11 cellular contexts compared by ENCODE assay signal in genomic region chr17:8628172-8628571, GRCh38. TPM values are rescaled to one million over a fixed set of nuclear protein-coding genes. Genes with fewer than 3 reads are reported as not detected.
DNase-seq lines count a peak whose midpoint lies in the region; ATAC-seq and TF ChIP-seq lines count a peak whose summit lies in the region.
"Had no signal": no experiment of that assay in that cellular context is flagged by ENCODE, and none has a peak within 500 bp of the region (broad histone marks: within the 10 kb centered on the region; RNA-seq: fewer than 3 reads in every experiment).

No MANE protein-coding gene starts in this region.

- peaks cover 50% of the 10 kb centered on the region for H4K20me1 ChIP-seq in GM23338 (replicated peaks; ENCODE audit: insufficient read depth)

- H4K8ac ChIP-seq in neuronal stem cell (ENCODE audit: low read depth, low read length), result no peak overlapping the region

- DNase-seq in GM23338 (ENCODE audit: low spot score) (no peak), NCI-H748 (lab: John Stamatoyannopoulos, UW; ENCODE audit: unreplicated experiment) (peak; percentile 57), endothelial cell (ENCODE audit: low spot score) (no peak), neuronal stem cell (ENCODE audit: low spot score) (no peak), occipital lobe (lab: John Stamatoyannopoulos, UW) (no peak), GM10248 (ENCODE audit: extremely low spot score) (no peak), DMS79 treated with DMSO at 0.1 percent for 48 hours (lab: John Stamatoyannopoulos, UW) (no peak)
- DNase-seq: activated CD4-positive, alpha-beta T cell treated with anti-CD3 and anti-CD28 coated beads, Interleukin-2, amount 50 U/mL, for 1 hour; left colon; pancreas had no signal

- H3K4me1 ChIP-seq in GM23338 (ENCODE audit: insufficient read depth) (peaks cover 37% of the 10 kb centered on the region), neuronal stem cell (ENCODE audit: control insufficient read depth in 2 of 2, insufficient read depth in 1 of 2, low read depth in 1 of 2, low read length in 2 of 2) (peaks cover 18 to 27% of the 10 kb centered on the region in 2 donors)

- peaks cover 72% of the 10 kb centered on the region for H3K79me2 ChIP-seq in GM23338 (replicated peaks; ENCODE audit: insufficient read depth)

- WGBS in neuronal stem cell (ENCODE audit: extremely low coverage in 2 of 2, insufficient read length in 2 of 2, insufficient replicate concordance in 1 of 2), 2 donors, result no CpG with 5 or more reads among the region's 2 CpGs

- H3K14ac ChIP-seq in neuronal stem cell (ENCODE audit: low read length), result no peak overlapping the region

- no peaks in the 10 kb centered on the region for H3K27me3 ChIP-seq in GM23338 (ENCODE audit: insufficient read depth)
- H3K27me3 ChIP-seq in neuronal stem cell (ENCODE audit: control insufficient read depth in 3 of 3, insufficient read depth in 3 of 3, low read depth in 1 of 3, low read length in 3 of 3), result no peaks in the 10 kb centered on the region
- H3K27me3 ChIP-seq: pancreas had no signal

- H3K36me3 Mint-ChIP-seq in GM23338 (ENCODE audit: low read depth) (peaks cover 4% of the 10 kb centered on the region; the same call in 1 of the 3 replicates), endothelial cell (ENCODE audit: low read depth, unreplicated experiment) (peaks cover 10% of the 10 kb centered on the region)

- CTCF ChIA-PET in GM10248 (lab: Yijun Ruan, JAX), result no interaction called here

- no peak overlapping the region for H3K18ac ChIP-seq in neuronal stem cell (ENCODE audit: low read length)

- H3K9ac ChIP-seq in neuronal stem cell (ENCODE audit: low read depth, low read length, poor library complexity), result no peak overlapping the region

- H4K91ac ChIP-seq in neuronal stem cell (ENCODE audit: low read depth, low read length, poor library complexity), result no peak overlapping the region

- H3K27ac Mint-ChIP-seq in GM23338 (no peak overlapping the region), endothelial cell (ENCODE audit: unreplicated experiment) (no peak overlapping the region)

- H3K4me1 Mint-ChIP-seq in GM23338 (peaks cover 36% of the 10 kb centered on the region), endothelial cell (ENCODE audit: unreplicated experiment) (peaks cover 35% of the 10 kb centered on the region)

- no peak overlapping the region for H2BK12ac ChIP-seq in neuronal stem cell (ENCODE audit: low read length)

- H3K9me3 Mint-ChIP-seq in GM23338 (no peaks in the 10 kb centered on the region), endothelial cell (ENCODE audit: unreplicated experiment) (no peaks in the 10 kb centered on the region)

- peak overlapping the region; percentile 79 for H3K4me2 ChIP-seq in GM23338
- H3K4me2 ChIP-seq in neuronal stem cell (ENCODE audit: insufficient read depth, low read length, poor library complexity, severe bottlenecking), result peak overlapping the region; percentile 79

- no peak overlapping the region for H2BK15ac ChIP-seq in neuronal stem cell (ENCODE audit: low read length)

- peak overlapping the region; percentile 97 for H3K4me3 Mint-ChIP-seq in GM23338
- H3K4me3 Mint-ChIP-seq in endothelial cell (ENCODE audit: unreplicated experiment), result peak overlapping the region; percentile 91

- ATAC-seq in GM23338 (no peak), GM18502 (IDR thresholded peaks at IDR 0.05; ENCODE audit: poor library complexity, unreplicated experiment) (no peak)
- ATAC-seq: left colon, pancreas had no signal

- POLR2A ChIA-PET in GM10248 (lab: Yijun Ruan, JAX), result no interaction called here

- H2AFZ ChIP-seq in GM23338, result no peak overlapping the region
- H2AFZ ChIP-seq in neuronal stem cell (ENCODE audit: low read length), result no peak overlapping the region

- H3K79me1 ChIP-seq in neuronal stem cell (ENCODE audit: low read depth, low read length), result peaks cover 6% of the 10 kb centered on the region

- H3K23ac ChIP-seq in neuronal stem cell (ENCODE audit: low read depth, low read length, poor library complexity), result no peak overlapping the region

- no peak overlapping the region for H3K4ac ChIP-seq in neuronal stem cell (ENCODE audit: low read length)

- TF ChIP-seq CTCF in GM23338 (conservative IDR thresholded peaks at IDR 0.05; ENCODE audit: low read depth in 2 of 2) (no peak), endothelial cell (IDR thresholded peaks at IDR 0.05; ENCODE audit: unreplicated experiment) (no peak), GM10248 (IDR thresholded peaks at IDR 0.05; ENCODE audit: control extremely low read depth, extremely low read depth, low read depth, missing control alignments) (no peak)

- peaks cover 0 to 16% of the 10 kb centered on the region in 2 donors for H3K9me3 ChIP-seq in neuronal stem cell (replicated peaks in 1 of 2; ENCODE audit: control insufficient read depth in 2 of 2, insufficient read depth in 1 of 2, low read depth in 1 of 2, low read length in 2 of 2)
- H3K9me3 ChIP-seq: pancreas had no signal

- H3K36me3 ChIP-seq in GM23338 (ENCODE audit: insufficient read depth), result no peaks in the 10 kb centered on the region; the same call in 1 of the 2 replicates
- peaks cover 3 to 27% of the 10 kb centered on the region in 2 donors for H3K36me3 ChIP-seq in neuronal stem cell (replicated peaks in 1 of 2; ENCODE audit: control insufficient read depth in 2 of 2, insufficient read depth in 2 of 2, low read length in 2 of 2)
- H3K36me3 ChIP-seq: pancreas had no signal

- H2BK5ac ChIP-seq in neuronal stem cell (ENCODE audit: low read length), result no peak overlapping the region

- H2AK5ac ChIP-seq in neuronal stem cell (ENCODE audit: low read depth, low read length), result no peak overlapping the region

- H3K27me3 Mint-ChIP-seq in GM23338 (ENCODE audit: insufficient read depth, low read depth, poor library complexity) (peaks cover 4% of the 10 kb centered on the region), endothelial cell (ENCODE audit: unreplicated experiment) (peaks cover 10% of the 10 kb centered on the region)

- no peaks in the 10 kb centered on the region for H3K9me2 ChIP-seq in GM23338 (ENCODE audit: insufficient read depth)

- H3K4me3 ChIP-seq in GM23338 (peak overlapping the region; percentile 96), neuronal stem cell (ENCODE audit: low read length in 2 of 2) (peak overlapping the region in 1 of 2 donors; percentile 82)

- H2BK120ac ChIP-seq in neuronal stem cell (ENCODE audit: low read depth, low read length), result no peak overlapping the region

- no peaks in the 10 kb centered on the region for H3F3A ChIP-seq in GM23338 (replicated peaks; ENCODE audit: low read depth)

- H3K27ac ChIP-seq in GM23338 (ENCODE audit: low read depth), result no peak overlapping the region
- H3K27ac ChIP-seq in neuronal stem cell (replicated peaks; ENCODE audit: low read length), result no peak overlapping the region
- H3K27ac ChIP-seq: pancreas had no signal

TF ChIP-seq in GM23338, 12 proteins besides CTCF, POLR2A, EP300 and RAD21 (continues in another document):
- TF ChIP-seq EZH2phosphoT487 (IDR thresholded peaks at IDR 0.05; ENCODE audit: unreplicated experiment) (no peak), JUNB (IDR thresholded peaks at IDR 0.05; ENCODE audit: unreplicated experiment) (no peak), EZH2 (IDR thresholded peaks at IDR 0.05; ENCODE audit: low read depth, unreplicated experiment) (no peak), CREB1 (CRISPR knock-in tag; IDR thresholded peaks at IDR 0.05; ENCODE audit: low read depth) (no peak), POLR2AphosphoS5 (IDR thresholded peaks at IDR 0.05; ENCODE audit: low read depth) (no peak), REST (IDR thresholded peaks at IDR 0.05; ENCODE audit: unreplicated experiment) (no peak)

RNA-seq across cellular contexts. Expression of gene MYH10, which starts 2.4 kb away (rescaled TPM):
- total RNA-seq in GM23338 (2014; rRNA removed; shearing (Covaris generic)), result 230 and 246 TPM in 2 replicates
- 78.1 and 89.5 TPM in 2 replicates for polyA plus RNA-seq in GM23338 (2016; fragmentation: Nextera tagmentation; extraction: Ambion mirVana)
- 429 TPM for total RNA-seq in endothelial cell (ENCODE audit: unreplicated experiment)
- polyA plus RNA-seq in neuronal stem cell (2013, experiment 1 of 2), result 81.5 TPM
- polyA plus RNA-seq in neuronal stem cell (2013, experiment 2 of 2), result 78.9 TPM
- total RNA-seq in occipital lobe, result 142 TPM
